In genomic region chr10:128029731-128030369, GRCh38 we compare ENCODE assay signal across 1 cellular context.
TF ChIP-seq lines count a peak whose summit lies in the region.

No MANE protein-coding gene starts in this region.

TF ChIP-seq in SK-N-SH, 30 proteins besides CTCF, POLR2A, EP300 and RAD21 (continued from another document):
- TF ChIP-seq MAX (IDR thresholded peaks at IDR 0.05; ENCODE audit: low read depth) (no peak), PBX3 (IDR thresholded peaks at IDR 0.05) (no peak), ELF1 (IDR thresholded peaks at IDR 0.05) (no peak), FOSL2 (IDR thresholded peaks at IDR 0.05; ENCODE audit: borderline replicate concordance, low read depth) (no peak), RFX5 (IDR thresholded peaks at IDR 0.05; ENCODE audit: low read length) (no peak), POLR2AphosphoS5 (IDR thresholded peaks at IDR 0.05; ENCODE audit: low read depth, low read length) (no peak), TAF1 (IDR thresholded peaks at IDR 0.05; ENCODE audit: borderline replicate concordance, low read depth, low read length) (no peak)
